ENCODE assay signal across 2 cellular contexts in genomic region chr4:16820304-16820703, GRCh38.
TF ChIP-seq lines count a peak whose summit lies in the region.

No MANE protein-coding gene starts in this region.

TF ChIP-seq in GM23338, 12 proteins besides CTCF, POLR2A, EP300 and RAD21:
- TF ChIP-seq ZNF462 (CRISPR knock-in tag; IDR thresholded peaks at IDR 0.05) (no peak), CREB1 (CRISPR knock-in tag; IDR thresholded peaks at IDR 0.05; ENCODE audit: low read depth) (0 out of 2 replicates have a peak, but pooled peaks have one; percentile 11)

TF ChIP-seq in WTC11, 78 proteins besides CTCF, POLR2A, EP300 and RAD21 (continued from another document):
- no peak for TF ChIP-seq MAX (CRISPR knock-in tag; IDR thresholded peaks at IDR 0.05)
- no peak for TF ChIP-seq ZBTB21 (CRISPR knock-in tag; IDR thresholded peaks at IDR 0.05; ENCODE audit: borderline replicate concordance)
- TF ChIP-seq TP53 (CRISPR knock-in tag; IDR thresholded peaks at IDR 0.05): no peak
- no peak for TF ChIP-seq OVOL2 (CRISPR knock-in tag; IDR thresholded peaks at IDR 0.05; ENCODE audit: borderline replicate concordance)
- TF ChIP-seq EMX1 (CRISPR knock-in tag; IDR thresholded peaks at IDR 0.05): no peak
- no peak for TF ChIP-seq GRHL2 (CRISPR knock-in tag; IDR thresholded peaks at IDR 0.05; ENCODE audit: insufficient replicate concordance, severe bottlenecking)
